In the genomic region with DNA sequence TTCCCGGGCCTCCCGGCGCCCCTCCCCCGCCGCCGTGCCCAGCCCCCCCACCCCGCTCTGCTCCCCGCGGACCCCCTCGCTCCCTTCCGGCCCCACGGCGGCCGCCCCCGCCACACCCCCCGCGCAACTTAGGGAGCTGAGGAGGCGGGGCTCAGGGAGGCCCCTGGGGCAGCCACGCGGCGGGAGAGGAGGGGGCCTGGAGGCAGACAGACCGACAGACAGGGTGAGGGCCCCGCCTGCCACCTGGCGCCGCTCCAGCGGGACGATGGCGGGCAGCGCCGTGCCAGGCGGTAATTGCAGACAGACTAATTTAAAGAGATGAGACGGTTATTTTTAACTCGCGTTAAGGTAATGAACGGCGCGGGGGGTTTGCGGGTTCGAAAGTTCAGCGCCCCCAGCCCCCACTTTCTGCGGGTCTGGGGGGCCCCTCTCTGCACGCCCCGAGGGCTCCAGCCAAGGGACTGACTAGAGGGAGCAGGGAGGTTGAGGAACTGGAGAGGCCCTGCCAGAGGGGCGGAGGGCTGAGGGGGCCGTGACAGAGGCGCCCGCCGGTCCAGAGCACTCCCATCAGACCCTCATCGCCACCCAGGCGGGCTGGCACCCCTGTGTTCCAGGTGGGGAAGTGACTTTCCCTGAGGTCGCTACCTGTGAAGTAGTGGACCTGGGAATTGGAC, we compare ENCODE assay signal across 8 cellular contexts. TPM values are rescaled to one million over a fixed set of nuclear protein-coding genes. Genes with fewer than 3 reads are reported as not detected.
DNase-seq lines count a peak whose midpoint lies in the region; ATAC-seq and TF ChIP-seq lines count a peak whose summit lies in the region.

No MANE protein-coding gene starts in this region.

- no peaks in the 10 kb centered on the region for H3K9me2 ChIP-seq in PC-9 (ENCODE audit: insufficient read depth)

- BruUV-seq in PC-9 (replicated peaks; lab: Mats Ljungman, UMichigan) = no TSS peak

- H3F3A ChIP-seq in PC-9 (ENCODE audit: insufficient read depth, low read depth) (peaks cover 34% of the 10 kb centered on the region; the same call in 1 of the 2 replicates), neural progenitor cell (ENCODE audit: low read depth) (peaks cover 27% of the 10 kb centered on the region)

- H3K9me3 Mint-ChIP-seq in chondrocyte (ENCODE audit: low read depth) (no peaks in the 10 kb centered on the region), neural progenitor cell (no peaks in the 10 kb centered on the region)

- H3K79me2 ChIP-seq in PC-9 (ENCODE audit: low read depth) (no peaks in the 10 kb centered on the region), neural progenitor cell (ENCODE audit: low read depth) (no peaks in the 10 kb centered on the region)

- H3K27me3 Mint-ChIP-seq in chondrocyte (ENCODE audit: low read depth) (no peaks in the 10 kb centered on the region), neural progenitor cell (ENCODE audit: insufficient read depth, low read depth) (peaks cover 43% of the 10 kb centered on the region)

- no peak overlapping the region for H3K9ac ChIP-seq in neural progenitor cell

- H3K4me3 Mint-ChIP-seq in chondrocyte (ENCODE audit: unreplicated experiment) = peak overlapping the region; percentile 65
- H3K4me3 Mint-ChIP-seq in neural progenitor cell = peak overlapping the region; percentile 60

- H3K9me3 ChIP-seq in PC-9 (ENCODE audit: insufficient read depth, low read depth) (no peaks in the 10 kb centered on the region), neural progenitor cell (ENCODE audit: low read depth) (no peaks in the 10 kb centered on the region)

- H3K27ac ChIP-seq in PC-9 (no peak overlapping the region), neural progenitor cell (no peak overlapping the region)

- peak; percentile 63 for DNase-seq in NCI-H1436 (lab: John Stamatoyannopoulos, UW)
- DNase-seq in NCI-H1436 treated with DMSO at 0.1 percent for 48 hours (lab: John Stamatoyannopoulos, UW) = no peak
- peak in 1 of 2 experiments; percentile 37 for DNase-seq in PC-9
- no peak for DNase-seq in chondrocyte (ENCODE audit: low spot score)
- peak; percentile 48 for DNase-seq in neural progenitor cell (ENCODE audit: low spot score)
- no peak for DNase-seq in NK-92 treated with Interleukin-12 subunit alpha and Interleukin-12 subunit beta, amount 100 ng/mL, for 24 hours (lab: John Stamatoyannopoulos, UW)
- DNase-seq in SIG-M5 treated with dmso at 0.1 percent for 504 hours (lab: John Stamatoyannopoulos, UW; ENCODE audit: unreplicated experiment) = no peak

- TF ChIP-seq CTCF in PC-9 (conservative IDR thresholded peaks at IDR 0.05) (no peak), chondrocyte (IDR thresholded peaks at IDR 0.05) (no peak), neural progenitor cell (IDR thresholded peaks at IDR 0.05) (peak; percentile 7)

- POLR2A ChIA-PET in PC-9 (lab: Charles Lee; ENCODE audit: unreplicated experiment) = no interaction called here

- H2AFZ ChIP-seq in PC-9 (no peak overlapping the region), neural progenitor cell (replicated peaks) (peak overlapping the region; percentile 72)

- peaks cover 27% of the 10 kb centered on the region for H3K4me1 Mint-ChIP-seq in chondrocyte (ENCODE audit: low read depth)
- peaks cover 46% of the 10 kb centered on the region for H3K4me1 Mint-ChIP-seq in neural progenitor cell

- H3K4me3 ChIP-seq in PC-9 = peak overlapping the region; percentile 58
- H3K4me3 ChIP-seq in neural progenitor cell = peak overlapping the region; percentile 61

- H3K36me3 ChIP-seq in PC-9 (ENCODE audit: low read depth) = no peaks in the 10 kb centered on the region
- no peaks in the 10 kb centered on the region for H3K36me3 ChIP-seq in neural progenitor cell

- H4K20me1 ChIP-seq in PC-9 (ENCODE audit: insufficient read depth) = no peaks in the 10 kb centered on the region
- H4K20me1 ChIP-seq in neural progenitor cell (ENCODE audit: low read depth) = peaks cover 31% of the 10 kb centered on the region

- H3K27me3 ChIP-seq in PC-9 (ENCODE audit: insufficient read depth, low read depth) (peaks cover 7% of the 10 kb centered on the region; the same call in 1 of the 2 replicates), neural progenitor cell (peaks cover 66% of the 10 kb centered on the region)

- CTCF ChIA-PET in PC-9 (lab: Charles Lee) = interaction anchor here (0.7 kb wide), 1 partner anchor 520 kb away, joined by 10 read pairs; no protein-coding TSS in a partner anchor

- H3K36me3 Mint-ChIP-seq in chondrocyte (ENCODE audit: low read depth) (no peaks in the 10 kb centered on the region), neural progenitor cell (no peaks in the 10 kb centered on the region)

- H3K4me1 ChIP-seq in PC-9 (replicated peaks; ENCODE audit: insufficient read depth) (peaks cover 40% of the 10 kb centered on the region), neural progenitor cell (peaks cover 41% of the 10 kb centered on the region)

- no peak for ATAC-seq in GM21515 (IDR thresholded peaks at IDR 0.05; ENCODE audit: unreplicated experiment)

- no peak overlapping the region for H3K27ac Mint-ChIP-seq in chondrocyte (ENCODE audit: unreplicated experiment)
- no peak overlapping the region for H3K27ac Mint-ChIP-seq in neural progenitor cell

- H3K4me2 ChIP-seq in PC-9 (peak overlapping the region; percentile 81), neural progenitor cell (peak overlapping the region; percentile 100)

- intact Hi-C loops in PC-9 (cut with micrococcal nuclease; ENCODE audit: unreplicated experiment) = no loop called here

RNA-seq across cellular contexts. Expression of gene FOXO6, which starts 5.3 kb away (rescaled TPM):
- 9.0 and 17.5 TPM in 2 replicates for total RNA-seq in PC-9 (2021)
- 1.1 to 3.2 TPM (median 1.7 TPM) in 3 replicates for total RNA-seq in chondrocyte
- total RNA-seq in neural progenitor cell (ENCODE audit: low replicate concordance) = 2.1 TPM in 1 of 2 replicates, not detected in the other

Comparison
In these comparisons a context has a peak if more than half of its experiments do, and no peak if none do; other contexts are left out.
1. DNase-seq: peak in NCI-H1436 (single experiment) and neural progenitor cell (single experiment); none in NCI-H1436 treated with DMSO at 0.1 percent for 48 hours (single experiment), chondrocyte (single experiment), NK-92 treated with Interleukin-12 subunit alpha and Interleukin-12 subunit beta, amount 100 ng/mL, for 24 hours (single experiment) and SIG-M5 treated with dmso at 0.1 percent for 504 hours (single experiment).